In the genomic region with DNA sequence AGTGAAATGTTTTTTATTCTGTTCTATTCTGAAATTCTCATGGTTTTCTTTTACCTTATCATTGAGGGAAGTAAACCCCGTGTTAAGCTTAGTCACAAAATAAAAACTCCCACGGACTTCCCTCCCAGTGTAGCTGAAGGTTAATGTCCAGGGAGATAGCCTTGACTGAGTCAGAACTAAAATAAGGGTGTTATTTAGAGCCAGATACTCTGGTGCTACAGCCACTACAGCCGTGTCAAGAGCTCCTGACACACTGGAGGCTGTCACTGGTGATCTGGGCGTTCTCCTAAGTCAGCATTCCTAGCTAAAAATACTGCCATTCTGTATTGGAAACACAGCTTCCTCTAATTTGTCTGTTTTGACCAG, we compare ENCODE assay signal across 1 cellular context.
A peak's percentile ranks its signal among the peaks of the same experiment; 100 is the strongest.
TF ChIP-seq lines count a peak whose summit lies in the region.

No MANE protein-coding gene starts in this region.

TF ChIP-seq in GM12878, 131 proteins besides CTCF, POLR2A, EP300 and RAD21 (continued from another document):
- TF ChIP-seq BHLHE40 (IDR thresholded peaks at IDR 0.05; ENCODE audit: borderline replicate concordance in 1 of 2, low read depth in 2 of 2, low read length in 1 of 2) (peak; percentile 7 to 30; a peak in 1 of 4 replicates), SMARCA5 (IDR thresholded peaks at IDR 0.05) (no peak; the same call in 1 of the 2 replicates), IKZF2 (IDR thresholded peaks at IDR 0.05) (peak; percentile 58 to 76; a peak in 3 of 4 replicates), TBL1XR1 (IDR thresholded peaks at IDR 0.05; ENCODE audit: low read depth, low read length) (no peak), KAT2A (conservative IDR thresholded peaks at IDR 0.05; ENCODE audit: control insufficient read depth, low read depth, low read length) (no peak), BACH1 (IDR thresholded peaks at IDR 0.05; ENCODE audit: borderline replicate concordance) (peak; percentile 60; the same call in 1 of the 2 replicates), CREB1 (IDR thresholded peaks at IDR 0.05; ENCODE audit: low read depth) (0 out of 2 replicates have a peak, but pooled peaks have one; percentile 11), NR2F1 (conservative IDR thresholded peaks at IDR 0.05) (no peak), JUND (IDR thresholded peaks at IDR 0.05; ENCODE audit: low read depth, low read length) (0 out of 2 replicates have a peak, but pooled peaks have one; percentile 57), SMC3 (IDR thresholded peaks at IDR 0.05; ENCODE audit: borderline replicate concordance, low read length) (peak; percentile 25; the same call in 1 of the 2 replicates), MTA2 (IDR thresholded peaks at IDR 0.05; ENCODE audit: low read depth) (peak; percentile 37; the same call in 1 of the 2 replicates), EZH2 (IDR thresholded peaks at IDR 0.05; ENCODE audit: borderline replicate concordance, control insufficient read depth, low read depth, low read length) (no peak), RFX5 (IDR thresholded peaks at IDR 0.05; ENCODE audit: low read depth, low read length) (0 out of 2 replicates have a peak, but pooled peaks have one; percentile 35), ETV6 (conservative IDR thresholded peaks at IDR 0.05 in 1 of 2, IDR thresholded peaks at IDR 0.05 in 1 of 2; ENCODE audit: borderline replicate concordance in 1 of 2, low read depth in 1 of 2) (peak in 1 of 2 experiments; percentile 70; a peak in 1 of 4 replicates), HDAC2 (IDR thresholded peaks at IDR 0.05) (no peak), DPF2 (IDR thresholded peaks at IDR 0.05) (peak; percentile 41; the same call in 1 of the 2 replicates)
- TF ChIP-seq, protein P1, sequence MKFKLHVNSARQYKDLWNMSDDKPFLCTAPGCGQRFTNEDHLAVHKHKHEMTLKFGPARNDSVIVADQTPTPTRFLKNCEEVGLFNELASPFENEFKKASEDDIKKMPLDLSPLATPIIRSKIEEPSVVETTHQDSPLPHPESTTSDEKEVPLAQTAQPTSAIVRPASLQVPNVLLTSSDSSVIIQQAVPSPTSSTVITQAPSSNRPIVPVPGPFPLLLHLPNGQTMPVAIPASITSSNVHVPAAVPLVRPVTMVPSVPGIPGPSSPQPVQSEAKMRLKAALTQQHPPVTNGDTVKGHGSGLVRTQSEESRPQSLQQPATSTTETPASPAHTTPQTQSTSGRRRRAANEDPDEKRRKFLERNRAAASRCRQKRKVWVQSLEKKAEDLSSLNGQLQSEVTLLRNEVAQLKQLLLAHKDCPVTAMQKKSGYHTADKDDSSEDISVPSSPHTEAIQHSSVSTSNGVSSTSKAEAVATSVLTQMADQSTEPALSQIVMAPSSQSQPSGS (IDR thresholded peaks at IDR 0.05; ENCODE audit: low read length), result peak; percentile 73
- TF ChIP-seq, protein P2, sequence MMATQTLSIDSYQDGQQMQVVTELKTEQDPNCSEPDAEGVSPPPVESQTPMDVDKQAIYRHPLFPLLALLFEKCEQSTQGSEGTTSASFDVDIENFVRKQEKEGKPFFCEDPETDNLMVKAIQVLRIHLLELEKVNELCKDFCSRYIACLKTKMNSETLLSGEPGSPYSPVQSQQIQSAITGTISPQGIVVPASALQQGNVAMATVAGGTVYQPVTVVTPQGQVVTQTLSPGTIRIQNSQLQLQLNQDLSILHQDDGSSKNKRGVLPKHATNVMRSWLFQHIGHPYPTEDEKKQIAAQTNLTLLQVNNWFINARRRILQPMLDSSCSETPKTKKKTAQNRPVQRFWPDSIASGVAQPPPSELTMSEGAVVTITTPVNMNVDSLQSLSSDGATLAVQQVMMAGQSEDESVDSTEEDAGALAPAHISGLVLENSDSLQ (IDR thresholded peaks at IDR 0.05), result 0 out of 2 replicates have a peak, but pooled peaks have one; percentile 22
- TF ChIP-seq, protein P3, sequence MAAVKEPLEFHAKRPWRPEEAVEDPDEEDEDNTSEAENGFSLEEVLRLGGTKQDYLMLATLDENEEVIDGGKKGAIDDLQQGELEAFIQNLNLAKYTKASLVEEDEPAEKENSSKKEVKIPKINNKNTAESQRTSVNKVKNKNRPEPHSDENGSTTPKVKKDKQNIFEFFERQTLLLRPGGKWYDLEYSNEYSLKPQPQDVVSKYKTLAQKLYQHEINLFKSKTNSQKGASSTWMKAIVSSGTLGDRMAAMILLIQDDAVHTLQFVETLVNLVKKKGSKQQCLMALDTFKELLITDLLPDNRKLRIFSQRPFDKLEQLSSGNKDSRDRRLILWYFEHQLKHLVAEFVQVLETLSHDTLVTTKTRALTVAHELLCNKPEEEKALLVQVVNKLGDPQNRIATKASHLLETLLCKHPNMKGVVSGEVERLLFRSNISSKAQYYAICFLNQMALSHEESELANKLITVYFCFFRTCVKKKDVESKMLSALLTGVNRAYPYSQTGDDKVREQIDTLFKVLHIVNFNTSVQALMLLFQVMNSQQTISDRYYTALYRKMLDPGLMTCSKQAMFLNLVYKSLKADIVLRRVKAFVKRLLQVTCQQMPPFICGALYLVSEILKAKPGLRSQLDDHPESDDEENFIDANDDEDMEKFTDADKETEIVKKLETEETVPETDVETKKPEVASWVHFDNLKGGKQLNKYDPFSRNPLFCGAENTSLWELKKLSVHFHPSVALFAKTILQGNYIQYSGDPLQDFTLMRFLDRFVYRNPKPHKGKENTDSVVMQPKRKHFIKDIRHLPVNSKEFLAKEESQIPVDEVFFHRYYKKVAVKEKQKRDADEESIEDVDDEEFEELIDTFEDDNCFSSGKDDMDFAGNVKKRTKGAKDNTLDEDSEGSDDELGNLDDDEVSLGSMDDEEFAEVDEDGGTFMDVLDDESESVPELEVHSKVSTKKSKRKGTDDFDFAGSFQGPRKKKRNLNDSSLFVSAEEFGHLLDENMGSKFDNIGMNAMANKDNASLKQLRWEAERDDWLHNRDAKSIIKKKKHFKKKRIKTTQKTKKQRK (IDR thresholded peaks at IDR 0.05; ENCODE audit: low read depth, low read length), result no peak
- TF ChIP-seq, protein P4, sequence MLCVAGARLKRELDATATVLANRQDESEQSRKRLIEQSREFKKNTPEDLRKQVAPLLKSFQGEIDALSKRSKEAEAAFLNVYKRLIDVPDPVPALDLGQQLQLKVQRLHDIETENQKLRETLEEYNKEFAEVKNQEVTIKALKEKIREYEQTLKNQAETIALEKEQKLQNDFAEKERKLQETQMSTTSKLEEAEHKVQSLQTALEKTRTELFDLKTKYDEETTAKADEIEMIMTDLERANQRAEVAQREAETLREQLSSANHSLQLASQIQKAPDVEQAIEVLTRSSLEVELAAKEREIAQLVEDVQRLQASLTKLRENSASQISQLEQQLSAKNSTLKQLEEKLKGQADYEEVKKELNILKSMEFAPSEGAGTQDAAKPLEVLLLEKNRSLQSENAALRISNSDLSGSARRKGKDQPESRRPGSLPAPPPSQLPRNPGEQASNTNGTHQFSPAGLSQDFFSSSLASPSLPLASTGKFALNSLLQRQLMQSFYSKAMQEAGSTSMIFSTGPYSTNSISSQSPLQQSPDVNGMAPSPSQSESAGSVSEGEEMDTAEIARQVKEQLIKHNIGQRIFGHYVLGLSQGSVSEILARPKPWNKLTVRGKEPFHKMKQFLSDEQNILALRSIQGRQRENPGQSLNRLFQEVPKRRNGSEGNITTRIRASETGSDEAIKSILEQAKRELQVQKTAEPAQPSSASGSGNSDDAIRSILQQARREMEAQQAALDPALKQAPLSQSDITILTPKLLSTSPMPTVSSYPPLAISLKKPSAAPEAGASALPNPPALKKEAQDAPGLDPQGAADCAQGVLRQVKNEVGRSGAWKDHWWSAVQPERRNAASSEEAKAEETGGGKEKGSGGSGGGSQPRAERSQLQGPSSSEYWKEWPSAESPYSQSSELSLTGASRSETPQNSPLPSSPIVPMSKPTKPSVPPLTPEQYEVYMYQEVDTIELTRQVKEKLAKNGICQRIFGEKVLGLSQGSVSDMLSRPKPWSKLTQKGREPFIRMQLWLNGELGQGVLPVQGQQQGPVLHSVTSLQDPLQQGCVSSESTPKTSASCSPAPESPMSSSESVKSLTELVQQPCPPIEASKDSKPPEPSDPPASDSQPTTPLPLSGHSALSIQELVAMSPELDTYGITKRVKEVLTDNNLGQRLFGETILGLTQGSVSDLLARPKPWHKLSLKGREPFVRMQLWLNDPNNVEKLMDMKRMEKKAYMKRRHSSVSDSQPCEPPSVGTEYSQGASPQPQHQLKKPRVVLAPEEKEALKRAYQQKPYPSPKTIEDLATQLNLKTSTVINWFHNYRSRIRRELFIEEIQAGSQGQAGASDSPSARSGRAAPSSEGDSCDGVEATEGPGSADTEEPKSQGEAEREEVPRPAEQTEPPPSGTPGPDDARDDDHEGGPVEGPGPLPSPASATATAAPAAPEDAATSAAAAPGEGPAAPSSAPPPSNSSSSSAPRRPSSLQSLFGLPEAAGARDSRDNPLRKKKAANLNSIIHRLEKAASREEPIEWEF (IDR thresholded peaks at IDR 0.05; ENCODE audit: insufficient replicate concordance, low read depth, low read length), result peak; percentile 85
- TF ChIP-seq, protein P5, sequence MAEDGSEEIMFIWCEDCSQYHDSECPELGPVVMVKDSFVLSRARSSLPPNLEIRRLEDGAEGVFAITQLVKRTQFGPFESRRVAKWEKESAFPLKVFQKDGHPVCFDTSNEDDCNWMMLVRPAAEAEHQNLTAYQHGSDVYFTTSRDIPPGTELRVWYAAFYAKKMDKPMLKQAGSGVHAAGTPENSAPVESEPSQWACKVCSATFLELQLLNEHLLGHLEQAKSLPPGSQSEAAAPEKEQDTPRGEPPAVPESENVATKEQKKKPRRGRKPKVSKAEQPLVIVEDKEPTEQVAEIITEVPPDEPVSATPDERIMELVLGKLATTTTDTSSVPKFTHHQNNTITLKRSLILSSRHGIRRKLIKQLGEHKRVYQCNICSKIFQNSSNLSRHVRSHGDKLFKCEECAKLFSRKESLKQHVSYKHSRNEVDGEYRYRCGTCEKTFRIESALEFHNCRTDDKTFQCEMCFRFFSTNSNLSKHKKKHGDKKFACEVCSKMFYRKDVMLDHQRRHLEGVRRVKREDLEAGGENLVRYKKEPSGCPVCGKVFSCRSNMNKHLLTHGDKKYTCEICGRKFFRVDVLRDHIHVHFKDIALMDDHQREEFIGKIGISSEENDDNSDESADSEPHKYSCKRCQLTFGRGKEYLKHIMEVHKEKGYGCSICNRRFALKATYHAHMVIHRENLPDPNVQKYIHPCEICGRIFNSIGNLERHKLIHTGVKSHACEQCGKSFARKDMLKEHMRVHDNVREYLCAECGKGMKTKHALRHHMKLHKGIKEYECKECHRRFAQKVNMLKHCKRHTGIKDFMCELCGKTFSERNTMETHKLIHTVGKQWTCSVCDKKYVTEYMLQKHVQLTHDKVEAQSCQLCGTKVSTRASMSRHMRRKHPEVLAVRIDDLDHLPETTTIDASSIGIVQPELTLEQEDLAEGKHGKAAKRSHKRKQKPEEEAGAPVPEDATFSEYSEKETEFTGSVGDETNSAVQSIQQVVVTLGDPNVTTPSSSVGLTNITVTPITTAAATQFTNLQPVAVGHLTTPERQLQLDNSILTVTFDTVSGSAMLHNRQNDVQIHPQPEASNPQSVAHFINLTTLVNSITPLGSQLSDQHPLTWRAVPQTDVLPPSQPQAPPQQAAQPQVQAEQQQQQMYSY (CRISPR knock-in tag; IDR thresholded peaks at IDR 0.05), result no peak
